In genomic region chr13:101289764-101290163, GRCh38 we compare ENCODE assay signal across 7 cellular contexts.
DNase-seq lines count a peak whose midpoint lies in the region; ATAC-seq and TF ChIP-seq lines count a peak whose summit lies in the region.

No MANE protein-coding gene starts in this region.

- H3K4me1 Mint-ChIP-seq in progenitor cell of endocrine pancreas (ENCODE audit: low read depth) = no peaks in the 10 kb centered on the region
- H3K4me1 Mint-ChIP-seq in T-helper 2 cell treated with Interferon-gamma antibody and Interleukin-4, amounts not matched to agents 5 μg/mL and 100 μg/mL, for 36 hours (ENCODE audit: low read depth) = no peaks in the 10 kb centered on the region

- intact Hi-C loops in psoas muscle (cut with DNase I) = no loop called here

- TF ChIP-seq CTCF in progenitor cell of endocrine pancreas (IDR thresholded peaks at IDR 0.05; ENCODE audit: unreplicated experiment) = no peak
- TF ChIP-seq CTCF in psoas muscle (IDR thresholded peaks at IDR 0.05) = no peak

- H3K4me3 Mint-ChIP-seq in progenitor cell of endocrine pancreas (ENCODE audit: low read depth) = no peak overlapping the region
- H3K4me3 Mint-ChIP-seq in T-helper 2 cell treated with Interferon-gamma antibody and Interleukin-4, amounts not matched to agents 5 μg/mL and 100 μg/mL, for 36 hours = no peak overlapping the region

- H3K9me3 Mint-ChIP-seq in progenitor cell of endocrine pancreas (ENCODE audit: low read depth) = no peaks in the 10 kb centered on the region
- H3K9me3 Mint-ChIP-seq in T-helper 2 cell treated with Interferon-gamma antibody and Interleukin-4, amounts not matched to agents 5 μg/mL and 100 μg/mL, for 36 hours = no peaks in the 10 kb centered on the region

- no peaks in the 10 kb centered on the region for H3K4me1 ChIP-seq in psoas muscle

- peaks cover 3% of the 10 kb centered on the region for H3K27me3 Mint-ChIP-seq in progenitor cell of endocrine pancreas
- peaks cover 5% of the 10 kb centered on the region for H3K27me3 Mint-ChIP-seq in T-helper 2 cell treated with Interferon-gamma antibody and Interleukin-4, amounts not matched to agents 5 μg/mL and 100 μg/mL, for 36 hours (ENCODE audit: low read depth)

- H3K36me3 ChIP-seq in psoas muscle (ENCODE audit: insufficient read depth in 1 of 2, low read depth in 1 of 2) = no peaks in the 10 kb centered on the region

- DNase-seq in NCI-H2227 (lab: John Stamatoyannopoulos, UW; ENCODE audit: unreplicated experiment) (peak; percentile 92), ecto neural progenitor cell (ENCODE audit: low spot score) (peak; percentile 80), progenitor cell of endocrine pancreas (ENCODE audit: low spot score, unreplicated experiment) (peak; percentile 26), psoas muscle (no peak)
- DNase-seq in T-helper 2 cell treated with Interferon-gamma antibody and Interleukin-4, amounts not matched to agents 5 μg/mL and 100 μg/mL, for 36 hours (ENCODE audit: low spot score) = no peak

- ATAC-seq in HG02970 (IDR thresholded peaks at IDR 0.05; ENCODE audit: low FRiP score, unreplicated experiment) (peak; percentile 41), psoas muscle (no peak), GM18858 (IDR thresholded peaks at IDR 0.05; ENCODE audit: unreplicated experiment) (no peak)

- no peaks in the 10 kb centered on the region for H3K9me3 ChIP-seq in psoas muscle

- H3K27me3 ChIP-seq in psoas muscle (ENCODE audit: insufficient read depth in 3 of 3, low read length in 2 of 3) = no peaks in the 10 kb centered on the region

- no peak overlapping the region for H3K27ac Mint-ChIP-seq in progenitor cell of endocrine pancreas
- no peak overlapping the region for H3K27ac Mint-ChIP-seq in T-helper 2 cell treated with Interferon-gamma antibody and Interleukin-4, amounts not matched to agents 5 μg/mL and 100 μg/mL, for 36 hours

- no peak overlapping the region for H3K4me3 ChIP-seq in psoas muscle

- 14 to 25% (median 25%) methylated on average over 5 of the region's 5 CpGs for WGBS in psoas muscle, 3 donors

- no peaks in the 10 kb centered on the region for H3K36me3 Mint-ChIP-seq in progenitor cell of endocrine pancreas (ENCODE audit: insufficient read depth)
- H3K36me3 Mint-ChIP-seq in T-helper 2 cell treated with Interferon-gamma antibody and Interleukin-4, amounts not matched to agents 5 μg/mL and 100 μg/mL, for 36 hours (ENCODE audit: low read depth) = no peaks in the 10 kb centered on the region

- H3K27ac ChIP-seq in psoas muscle = no peak overlapping the region

Comparison
In these comparisons a context has a peak if more than half of its experiments do, and no peak if none do; other contexts are left out.
1. DNase-seq: peak in NCI-H2227 (single experiment), ecto neural progenitor cell (single experiment) and progenitor cell of endocrine pancreas (single experiment); none in psoas muscle (0 of 2) and T-helper 2 cell treated with Interferon-gamma antibody and Interleukin-4, amounts not matched to agents 5 μg/mL and 100 μg/mL, for 36 hours (single experiment).